1 cellular context compared by ENCODE assay signal in the genomic region with DNA sequence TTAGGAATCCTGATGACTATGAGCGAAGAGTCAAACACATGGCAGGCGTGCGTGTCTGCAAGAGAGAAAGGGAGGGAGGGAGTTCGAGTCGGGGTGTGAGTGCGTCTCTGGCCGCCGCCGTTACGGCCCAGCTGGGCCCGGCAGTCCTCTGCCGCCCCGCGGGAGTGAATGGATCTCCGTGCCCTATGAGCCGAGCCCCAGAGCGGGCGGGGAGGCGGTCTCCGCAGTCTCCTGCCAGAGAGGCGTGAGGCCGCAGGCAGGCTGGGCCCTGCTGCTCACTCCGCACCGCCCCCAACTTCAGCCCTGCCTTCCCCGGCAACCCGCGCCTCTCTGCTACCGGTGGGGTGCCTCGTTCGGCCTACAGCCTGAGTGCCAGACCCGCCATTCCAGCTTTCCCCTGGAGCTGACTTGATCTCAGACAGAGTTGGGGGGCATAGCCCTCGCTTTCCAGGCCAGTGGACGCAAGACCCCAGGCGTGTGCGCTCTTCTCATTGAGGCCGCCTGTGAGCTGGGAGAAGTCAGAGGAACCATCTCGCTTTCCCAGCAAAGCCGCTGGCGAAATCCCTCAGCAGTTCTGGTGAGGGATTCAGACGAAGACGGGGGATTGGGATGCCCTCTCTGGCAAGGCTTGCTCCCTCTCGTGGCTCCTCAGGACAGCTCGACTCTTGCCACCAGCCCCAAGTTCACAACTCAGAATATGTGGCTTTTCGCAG.
A peak's percentile ranks its signal among the peaks of the same experiment; 100 is the strongest.
TF ChIP-seq lines count a peak whose summit lies in the region.

No MANE protein-coding gene starts in this region.

TF ChIP-seq in neural cell, 6 proteins besides CTCF, POLR2A, EP300 and RAD21 (continued from another document):
- TF ChIP-seq, protein P1, sequence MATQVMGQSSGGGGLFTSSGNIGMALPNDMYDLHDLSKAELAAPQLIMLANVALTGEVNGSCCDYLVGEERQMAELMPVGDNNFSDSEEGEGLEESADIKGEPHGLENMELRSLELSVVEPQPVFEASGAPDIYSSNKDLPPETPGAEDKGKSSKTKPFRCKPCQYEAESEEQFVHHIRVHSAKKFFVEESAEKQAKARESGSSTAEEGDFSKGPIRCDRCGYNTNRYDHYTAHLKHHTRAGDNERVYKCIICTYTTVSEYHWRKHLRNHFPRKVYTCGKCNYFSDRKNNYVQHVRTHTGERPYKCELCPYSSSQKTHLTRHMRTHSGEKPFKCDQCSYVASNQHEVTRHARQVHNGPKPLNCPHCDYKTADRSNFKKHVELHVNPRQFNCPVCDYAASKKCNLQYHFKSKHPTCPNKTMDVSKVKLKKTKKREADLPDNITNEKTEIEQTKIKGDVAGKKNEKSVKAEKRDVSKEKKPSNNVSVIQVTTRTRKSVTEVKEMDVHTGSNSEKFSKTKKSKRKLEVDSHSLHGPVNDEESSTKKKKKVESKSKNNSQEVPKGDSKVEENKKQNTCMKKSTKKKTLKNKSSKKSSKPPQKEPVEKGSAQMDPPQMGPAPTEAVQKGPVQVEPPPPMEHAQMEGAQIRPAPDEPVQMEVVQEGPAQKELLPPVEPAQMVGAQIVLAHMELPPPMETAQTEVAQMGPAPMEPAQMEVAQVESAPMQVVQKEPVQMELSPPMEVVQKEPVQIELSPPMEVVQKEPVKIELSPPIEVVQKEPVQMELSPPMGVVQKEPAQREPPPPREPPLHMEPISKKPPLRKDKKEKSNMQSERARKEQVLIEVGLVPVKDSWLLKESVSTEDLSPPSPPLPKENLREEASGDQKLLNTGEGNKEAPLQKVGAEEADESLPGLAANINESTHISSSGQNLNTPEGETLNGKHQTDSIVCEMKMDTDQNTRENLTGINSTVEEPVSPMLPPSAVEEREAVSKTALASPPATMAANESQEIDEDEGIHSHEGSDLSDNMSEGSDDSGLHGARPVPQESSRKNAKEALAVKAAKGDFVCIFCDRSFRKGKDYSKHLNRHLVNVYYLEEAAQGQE (IDR thresholded peaks at IDR 0.05; ENCODE audit: borderline replicate concordance), result no peak
- peak; percentile 16 for TF ChIP-seq POLR2AphosphoS5 (IDR thresholded peaks at IDR 0.05)
